In the genomic region with DNA sequence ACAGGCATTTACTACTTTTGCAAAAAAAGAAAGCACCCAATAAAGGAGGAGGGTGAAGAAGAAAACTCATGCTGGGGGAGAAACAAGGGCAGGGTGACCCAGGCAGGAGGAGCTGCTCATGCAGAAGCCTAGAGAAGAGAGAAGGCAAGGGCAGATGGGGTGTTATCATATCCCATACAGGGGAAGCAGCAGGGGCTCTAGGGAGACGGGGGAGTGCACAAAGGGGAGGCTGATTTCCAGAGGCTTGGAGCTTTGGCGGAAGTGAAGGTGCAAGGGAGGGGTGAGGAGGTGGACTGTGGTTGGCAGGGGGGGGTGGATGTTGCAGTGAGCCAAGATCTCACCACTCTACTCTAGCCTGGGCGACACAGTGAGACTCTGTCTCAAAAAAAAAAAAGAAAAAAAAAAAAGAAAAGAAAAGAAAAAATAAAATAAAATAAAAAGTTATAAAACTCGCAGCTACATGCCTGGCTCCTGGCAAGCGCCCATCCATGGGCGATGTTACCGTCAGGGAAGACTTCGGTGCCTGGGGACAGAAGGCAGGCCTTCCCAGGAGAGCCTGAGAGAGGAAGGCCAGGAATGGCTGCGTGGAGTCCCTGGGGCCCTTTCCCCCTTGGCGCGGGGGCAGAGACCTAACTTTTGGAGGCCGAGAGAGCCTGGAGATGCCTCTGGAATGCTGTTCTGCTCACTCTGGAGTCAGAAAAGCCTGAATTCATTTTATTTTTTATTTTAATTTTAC, we compare ENCODE assay signal across 1 cellular context.
TF ChIP-seq lines count a peak whose summit lies in the region.

No MANE protein-coding gene starts in this region.

TF ChIP-seq in HepG2, 621 proteins besides CTCF, POLR2A, EP300 and RAD21:
- TF ChIP-seq FIP1L1 (IDR thresholded peaks at IDR 0.05; ENCODE audit: borderline replicate concordance, insufficient read depth, low read depth, low read length) (no peak), ZNF501 (CRISPR knock-in tag; IDR thresholded peaks at IDR 0.05) (no peak), KAT2B (IDR thresholded peaks at IDR 0.05; ENCODE audit: borderline replicate concordance, low read depth, low read length) (no peak), DDIT3 (CRISPR knock-in tag; IDR thresholded peaks at IDR 0.05) (no peak), ZFP36L1 (CRISPR knock-in tag; IDR thresholded peaks at IDR 0.05) (no peak), ZNF572 (CRISPR knock-in tag; IDR thresholded peaks at IDR 0.05) (no peak), ZNF598 (CRISPR knock-in tag; IDR thresholded peaks at IDR 0.05; ENCODE audit: borderline replicate concordance) (no peak), ZNF33B (CRISPR knock-in tag; IDR thresholded peaks at IDR 0.05) (no peak)
